Comparison of ENCODE assay signal across 1 cellular context in the genomic region with DNA sequence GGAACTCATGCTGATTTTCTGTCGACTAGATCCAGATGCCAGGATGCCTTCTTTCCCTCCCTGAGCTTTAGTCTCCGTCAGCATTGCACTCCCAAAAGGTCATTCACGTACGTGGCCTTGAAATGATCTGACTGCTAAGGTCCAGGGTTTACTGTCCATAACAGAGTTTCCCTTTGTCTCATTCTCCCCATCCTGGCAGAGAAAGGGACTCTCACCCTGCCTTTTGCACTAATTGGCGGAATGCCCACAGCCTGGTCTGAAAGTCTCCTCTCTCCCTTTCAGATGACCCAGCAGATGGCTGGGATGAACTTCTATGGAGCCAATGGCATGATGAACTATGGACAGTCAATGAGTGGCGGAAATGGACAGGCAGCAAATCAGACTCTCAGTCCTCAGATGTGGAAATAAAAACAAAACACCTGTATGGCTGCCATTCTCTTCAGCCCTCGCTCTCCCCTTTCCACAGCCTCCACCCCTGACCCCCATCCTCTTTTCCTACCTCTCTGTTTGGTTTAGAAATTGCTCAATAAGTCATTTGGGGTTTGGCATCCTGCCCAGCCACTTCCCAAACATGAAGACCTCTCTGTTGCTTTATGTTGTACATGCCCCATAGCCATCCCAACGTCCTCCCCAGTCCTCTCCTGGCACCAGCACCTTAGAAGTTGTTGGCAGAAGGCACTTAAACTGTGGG.
A peak's percentile ranks its signal among the peaks of the same experiment; 100 is the strongest.
TF ChIP-seq lines count a peak whose summit lies in the region.

No MANE protein-coding gene starts in this region.

TF ChIP-seq in HepG2, 621 proteins besides CTCF, POLR2A, EP300 and RAD21 (continued from another document and continues in another):
- TF ChIP-seq ZNF142 (CRISPR knock-in tag; IDR thresholded peaks at IDR 0.05): peak; percentile 33
- TF ChIP-seq, protein P1, sequence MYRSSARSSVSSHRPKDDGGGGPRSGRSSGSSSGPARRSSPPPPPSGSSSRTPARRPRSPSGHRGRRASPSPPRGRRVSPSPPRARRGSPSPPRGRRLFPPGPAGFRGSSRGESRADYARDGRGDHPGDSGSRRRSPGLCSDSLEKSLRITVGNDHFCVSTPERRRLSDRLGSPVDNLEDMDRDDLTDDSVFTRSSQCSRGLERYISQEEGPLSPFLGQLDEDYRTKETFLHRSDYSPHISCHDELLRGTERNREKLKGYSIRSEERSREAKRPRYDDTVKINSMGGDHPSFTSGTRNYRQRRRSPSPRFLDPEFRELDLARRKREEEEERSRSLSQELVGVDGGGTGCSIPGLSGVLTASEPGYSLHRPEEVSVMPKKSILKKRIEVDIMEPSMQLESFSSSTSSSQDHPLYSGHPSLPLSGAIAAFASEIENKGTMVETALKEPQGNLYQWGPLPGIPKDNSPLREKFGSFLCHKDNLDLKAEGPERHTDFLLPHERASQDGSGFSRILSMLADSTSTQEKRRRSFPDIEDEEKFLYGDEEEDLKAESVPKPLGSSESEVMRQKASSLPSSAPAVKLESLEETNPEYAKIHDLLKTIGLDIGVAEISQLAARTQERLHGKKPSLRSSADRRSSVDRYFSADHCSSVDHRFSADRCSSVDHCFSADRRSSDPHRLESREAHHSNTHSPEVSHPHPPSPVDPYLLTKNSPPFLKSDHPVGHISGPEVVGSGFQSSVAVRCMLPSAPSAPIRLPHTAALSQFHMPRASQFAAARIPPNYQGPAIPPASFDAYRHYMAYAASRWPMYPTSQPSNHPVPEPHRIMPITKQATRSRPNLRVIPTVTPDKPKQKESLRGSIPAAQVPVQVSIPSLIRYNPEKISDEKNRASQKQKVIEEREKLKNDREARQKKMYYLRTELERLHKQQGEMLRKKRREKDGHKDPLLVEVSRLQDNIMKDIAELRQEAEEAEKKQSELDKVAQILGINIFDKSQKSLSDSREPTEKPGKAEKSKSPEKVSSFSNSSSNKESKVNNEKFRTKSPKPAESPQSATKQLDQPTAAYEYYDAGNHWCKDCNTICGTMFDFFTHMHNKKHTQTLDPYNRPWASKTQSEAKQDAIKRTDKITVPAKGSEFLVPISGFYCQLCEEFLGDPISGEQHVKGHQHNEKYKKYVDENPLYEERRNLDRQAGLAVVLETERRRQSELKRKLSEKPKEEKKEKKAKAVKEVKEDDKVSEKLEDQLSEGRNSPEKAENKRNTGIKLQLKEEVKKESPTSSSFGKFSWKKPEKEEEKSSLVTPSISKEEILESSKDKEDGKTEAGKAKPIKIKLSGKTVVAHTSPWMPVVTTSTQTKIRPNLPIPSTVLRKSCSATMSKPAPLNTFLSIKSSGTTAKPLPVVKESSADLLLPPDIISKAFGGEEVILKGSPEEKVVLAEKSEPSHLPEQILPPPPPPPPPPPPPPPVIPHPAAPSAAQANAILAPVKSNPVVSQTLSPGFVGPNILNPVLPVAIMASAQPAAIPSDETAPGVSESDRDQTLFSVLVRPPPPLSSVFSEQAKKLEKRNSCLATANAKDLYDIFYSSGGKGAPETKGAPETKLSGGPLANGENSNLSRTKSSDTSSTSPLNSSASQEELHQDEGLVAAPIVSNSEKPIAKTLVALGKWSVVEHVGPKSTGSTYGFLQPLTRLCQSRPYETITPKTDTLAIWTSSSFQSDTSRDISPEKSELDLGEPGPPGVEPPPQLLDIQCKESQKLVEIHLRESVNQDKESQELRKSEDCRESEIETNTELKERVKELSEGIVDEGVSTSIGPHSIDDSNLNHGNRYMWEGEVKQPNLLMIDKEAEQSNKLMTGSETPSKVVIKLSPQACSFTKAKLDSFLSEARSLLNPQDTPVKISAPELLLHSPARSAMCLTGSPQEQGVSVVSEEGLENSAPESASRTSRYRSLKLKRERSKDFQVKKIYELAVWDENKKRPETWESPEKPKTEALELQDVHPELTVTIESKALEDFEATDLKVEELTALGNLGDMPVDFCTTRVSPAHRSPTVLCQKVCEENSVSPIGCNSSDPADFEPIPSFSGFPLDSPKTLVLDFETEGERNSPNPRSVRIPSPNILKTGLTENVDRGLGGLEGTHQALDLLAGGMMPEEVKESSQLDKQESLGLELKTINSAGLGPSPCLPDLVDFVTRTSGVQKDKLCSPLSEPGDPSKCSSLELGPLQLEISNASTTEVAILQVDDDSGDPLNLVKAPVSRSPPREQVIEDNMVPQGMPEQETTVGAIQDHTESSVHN (CRISPR knock-in tag; IDR thresholded peaks at IDR 0.05): no peak
- no peak; the same call in 1 of the 2 replicates for TF ChIP-seq HMG20A (CRISPR knock-in tag; IDR thresholded peaks at IDR 0.05; ENCODE audit: borderline replicate concordance)
- TF ChIP-seq ZFP1 (CRISPR knock-in tag; IDR thresholded peaks at IDR 0.05): 0 out of 2 replicates have a peak, but pooled peaks have one; percentile 35
- no peak for TF ChIP-seq ZNF660 (CRISPR knock-in tag; IDR thresholded peaks at IDR 0.05; ENCODE audit: borderline replicate concordance, low read depth)
- TF ChIP-seq, protein P2, sequence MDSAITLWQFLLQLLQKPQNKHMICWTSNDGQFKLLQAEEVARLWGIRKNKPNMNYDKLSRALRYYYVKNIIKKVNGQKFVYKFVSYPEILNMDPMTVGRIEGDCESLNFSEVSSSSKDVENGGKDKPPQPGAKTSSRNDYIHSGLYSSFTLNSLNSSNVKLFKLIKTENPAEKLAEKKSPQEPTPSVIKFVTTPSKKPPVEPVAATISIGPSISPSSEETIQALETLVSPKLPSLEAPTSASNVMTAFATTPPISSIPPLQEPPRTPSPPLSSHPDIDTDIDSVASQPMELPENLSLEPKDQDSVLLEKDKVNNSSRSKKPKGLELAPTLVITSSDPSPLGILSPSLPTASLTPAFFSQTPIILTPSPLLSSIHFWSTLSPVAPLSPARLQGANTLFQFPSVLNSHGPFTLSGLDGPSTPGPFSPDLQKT (CRISPR knock-in tag; IDR thresholded peaks at IDR 0.05; ENCODE audit: borderline replicate concordance): no peak
- TF ChIP-seq, protein P3, sequence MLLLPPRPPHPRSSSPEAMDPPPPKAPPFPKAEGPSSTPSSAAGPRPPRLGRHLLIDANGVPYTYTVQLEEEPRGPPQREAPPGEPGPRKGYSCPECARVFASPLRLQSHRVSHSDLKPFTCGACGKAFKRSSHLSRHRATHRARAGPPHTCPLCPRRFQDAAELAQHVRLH (CRISPR knock-in tag; IDR thresholded peaks at IDR 0.05; ENCODE audit: borderline replicate concordance, low read depth): no peak; the same call in 1 of the 2 replicates
- TF ChIP-seq GATAD1 (CRISPR knock-in tag; IDR thresholded peaks at IDR 0.05): 0 out of 2 replicates have a peak, but pooled peaks have one; percentile 19
- peak; percentile 57 for TF ChIP-seq ATF1 (CRISPR knock-in tag; IDR thresholded peaks at IDR 0.05)
- TF ChIP-seq THYN1 (CRISPR knock-in tag; IDR thresholded peaks at IDR 0.05; ENCODE audit: borderline replicate concordance, low read depth): no peak
- no peak for TF ChIP-seq ZNF296 (CRISPR knock-in tag; conservative IDR thresholded peaks at IDR 0.05)
- TF ChIP-seq NFRKB (IDR thresholded peaks at IDR 0.05): no peak
- TF ChIP-seq FOXO4 (CRISPR knock-in tag; conservative IDR thresholded peaks at IDR 0.05): no peak
- no peak; the same call in 1 of the 2 replicates for TF ChIP-seq POGK (CRISPR knock-in tag; conservative IDR thresholded peaks at IDR 0.05)
- no peak for TF ChIP-seq MZF1 (CRISPR knock-in tag; IDR thresholded peaks at IDR 0.05; ENCODE audit: borderline replicate concordance)
- TF ChIP-seq NKX3-1 (CRISPR knock-in tag; IDR thresholded peaks at IDR 0.05): 0 out of 2 replicates have a peak, but pooled peaks have one; percentile 26
- TF ChIP-seq, protein P4, sequence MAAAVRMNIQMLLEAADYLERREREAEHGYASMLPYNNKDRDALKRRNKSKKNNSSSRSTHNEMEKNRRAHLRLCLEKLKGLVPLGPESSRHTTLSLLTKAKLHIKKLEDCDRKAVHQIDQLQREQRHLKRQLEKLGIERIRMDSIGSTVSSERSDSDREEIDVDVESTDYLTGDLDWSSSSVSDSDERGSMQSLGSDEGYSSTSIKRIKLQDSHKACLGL (CRISPR knock-in tag; IDR thresholded peaks at IDR 0.05): 0 out of 2 replicates have a peak, but pooled peaks have one; percentile 26
- TF ChIP-seq, protein P5, sequence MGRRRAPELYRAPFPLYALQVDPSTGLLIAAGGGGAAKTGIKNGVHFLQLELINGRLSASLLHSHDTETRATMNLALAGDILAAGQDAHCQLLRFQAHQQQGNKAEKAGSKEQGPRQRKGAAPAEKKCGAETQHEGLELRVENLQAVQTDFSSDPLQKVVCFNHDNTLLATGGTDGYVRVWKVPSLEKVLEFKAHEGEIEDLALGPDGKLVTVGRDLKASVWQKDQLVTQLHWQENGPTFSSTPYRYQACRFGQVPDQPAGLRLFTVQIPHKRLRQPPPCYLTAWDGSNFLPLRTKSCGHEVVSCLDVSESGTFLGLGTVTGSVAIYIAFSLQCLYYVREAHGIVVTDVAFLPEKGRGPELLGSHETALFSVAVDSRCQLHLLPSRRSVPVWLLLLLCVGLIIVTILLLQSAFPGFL (CRISPR knock-in tag; IDR thresholded peaks at IDR 0.05): no peak
- TF ChIP-seq ZNF563 (CRISPR knock-in tag; IDR thresholded peaks at IDR 0.05): no peak
- TF ChIP-seq STAG1 (CRISPR knock-in tag; IDR thresholded peaks at IDR 0.05): 0 out of 2 replicates have a peak, but pooled peaks have one; percentile 14
- TF ChIP-seq TFE3 (CRISPR knock-in tag; IDR thresholded peaks at IDR 0.05): no peak
- no peak for TF ChIP-seq ZBTB37 (CRISPR knock-in tag; IDR thresholded peaks at IDR 0.05)
- no peak for TF ChIP-seq ZNF841 (CRISPR knock-in tag; IDR thresholded peaks at IDR 0.05; ENCODE audit: borderline replicate concordance)
